ENCODE assay signal across 1 cellular context in genomic region chr12:41983896-41984295, GRCh38.
TF ChIP-seq lines count a peak whose summit lies in the region.

No MANE protein-coding gene starts in this region.

TF ChIP-seq in HEK293, 187 proteins besides CTCF, POLR2A, EP300 and RAD21 (continued from another document and continues in another):
- TF ChIP-seq ZBTB44 (tag by site-specific recombination; IDR thresholded peaks at IDR 0.05) = peak; percentile 70
- TF ChIP-seq SETDB1 (IDR thresholded peaks at IDR 0.05; ENCODE audit: insufficient read length, low read length) = no peak
- no peak for TF ChIP-seq ZNF837 (tag by site-specific recombination; IDR thresholded peaks at IDR 0.05)
- TF ChIP-seq ZEB2 (tag by site-specific recombination; IDR thresholded peaks at IDR 0.05) = peak; percentile 60; the same call in 1 of the 2 replicates
- peak; percentile 87 for TF ChIP-seq PRDM4 (tag by site-specific recombination; IDR thresholded peaks at IDR 0.05)
- TF ChIP-seq ZNF416 (tag by site-specific recombination; IDR thresholded peaks at IDR 0.05) = no peak
- TF ChIP-seq ZSCAN18 (tag by site-specific recombination; IDR thresholded peaks at IDR 0.05) = no peak
- TF ChIP-seq REPIN1 (tag by site-specific recombination; IDR thresholded peaks at IDR 0.05; ENCODE audit: low read depth) = no peak
- no peak for TF ChIP-seq ZNF449 (tag by site-specific recombination; IDR thresholded peaks at IDR 0.05)
- no peak for TF ChIP-seq ZNF302 (tag by site-specific recombination; IDR thresholded peaks at IDR 0.05; ENCODE audit: low read depth)
- 0 out of 2 replicates have a peak, but pooled peaks have one; percentile 34 for TF ChIP-seq ZNF501 (tag by site-specific recombination; IDR thresholded peaks at IDR 0.05)
- TF ChIP-seq ZBTB8A (tag by site-specific recombination; IDR thresholded peaks at IDR 0.05) = peak; percentile 56
- peak; percentile 34; the same call in 1 of the 2 replicates for TF ChIP-seq ZXDB (tag by site-specific recombination; IDR thresholded peaks at IDR 0.05)
- no peak for TF ChIP-seq ZNF214 (tag by site-specific recombination; IDR thresholded peaks at IDR 0.05; ENCODE audit: borderline replicate concordance)
- TF ChIP-seq ZNF654 (tag by site-specific recombination; IDR thresholded peaks at IDR 0.05; ENCODE audit: low read depth) = no peak
- no peak for TF ChIP-seq MZF1 (tag by site-specific recombination; IDR thresholded peaks at IDR 0.05; ENCODE audit: borderline replicate concordance)
- TF ChIP-seq INSM2 (tag by site-specific recombination; IDR thresholded peaks at IDR 0.05) = peak; percentile 53; the same call in 1 of the 2 replicates
- TF ChIP-seq ZNF623 (tag by site-specific recombination; IDR thresholded peaks at IDR 0.05) = no peak
- no peak for TF ChIP-seq ZNF280D (tag by site-specific recombination; IDR thresholded peaks at IDR 0.05)
- TF ChIP-seq ZNF792 (tag by site-specific recombination; IDR thresholded peaks at IDR 0.05) = no peak
- no peak for TF ChIP-seq ZNF221 (tag by site-specific recombination; IDR thresholded peaks at IDR 0.05; ENCODE audit: borderline replicate concordance)
- TF ChIP-seq ZNF580 (tag by site-specific recombination; IDR thresholded peaks at IDR 0.05) = 0 out of 2 replicates have a peak, but pooled peaks have one; percentile 46
- no peak for TF ChIP-seq PRDM2 (tag by site-specific recombination; IDR thresholded peaks at IDR 0.05; ENCODE audit: borderline replicate concordance)
- TF ChIP-seq ZNF169 (tag by site-specific recombination; IDR thresholded peaks at IDR 0.05) = no peak
- no peak for TF ChIP-seq ZNF26 (tag by site-specific recombination; IDR thresholded peaks at IDR 0.05)
- TF ChIP-seq EGR2 (tag by site-specific recombination; IDR thresholded peaks at IDR 0.05; ENCODE audit: low read depth) = no peak
- TF ChIP-seq ZNF658 (tag by site-specific recombination; IDR thresholded peaks at IDR 0.05) = no peak
- no peak for TF ChIP-seq ZSCAN16 (tag by site-specific recombination; IDR thresholded peaks at IDR 0.05)
- no peak for TF ChIP-seq ZNF626 (tag by site-specific recombination; IDR thresholded peaks at IDR 0.05)
- no peak; the same call in 1 of the 2 replicates for TF ChIP-seq KLF8 (tag by site-specific recombination; IDR thresholded peaks at IDR 0.05)
- 0 out of 2 replicates have a peak, but pooled peaks have one; percentile 28 for TF ChIP-seq ZNF366 (tag by site-specific recombination; conservative IDR thresholded peaks at IDR 0.05)
- TF ChIP-seq ZNF747 (tag by site-specific recombination; IDR thresholded peaks at IDR 0.05) = no peak
- peak; percentile 26; the same call in 1 of the 2 replicates for TF ChIP-seq BCL6B (tag by site-specific recombination; IDR thresholded peaks at IDR 0.05)
- TF ChIP-seq ZNF571 (tag by site-specific recombination; IDR thresholded peaks at IDR 0.05) = no peak
- no peak for TF ChIP-seq ZNF266 (tag by site-specific recombination; IDR thresholded peaks at IDR 0.05; ENCODE audit: low read depth)
- TF ChIP-seq ZNF155 (tag by site-specific recombination; IDR thresholded peaks at IDR 0.05) = no peak
- TF ChIP-seq ZNF843 (tag by site-specific recombination; IDR thresholded peaks at IDR 0.05) = peak; percentile 84
- no peak for TF ChIP-seq SP2 (tag by site-specific recombination; IDR thresholded peaks at IDR 0.05)
- TF ChIP-seq ZBTB1 (tag by site-specific recombination; IDR thresholded peaks at IDR 0.05) = no peak
